Comparison of ENCODE assay signal across 14 cellular contexts in the genomic region with DNA sequence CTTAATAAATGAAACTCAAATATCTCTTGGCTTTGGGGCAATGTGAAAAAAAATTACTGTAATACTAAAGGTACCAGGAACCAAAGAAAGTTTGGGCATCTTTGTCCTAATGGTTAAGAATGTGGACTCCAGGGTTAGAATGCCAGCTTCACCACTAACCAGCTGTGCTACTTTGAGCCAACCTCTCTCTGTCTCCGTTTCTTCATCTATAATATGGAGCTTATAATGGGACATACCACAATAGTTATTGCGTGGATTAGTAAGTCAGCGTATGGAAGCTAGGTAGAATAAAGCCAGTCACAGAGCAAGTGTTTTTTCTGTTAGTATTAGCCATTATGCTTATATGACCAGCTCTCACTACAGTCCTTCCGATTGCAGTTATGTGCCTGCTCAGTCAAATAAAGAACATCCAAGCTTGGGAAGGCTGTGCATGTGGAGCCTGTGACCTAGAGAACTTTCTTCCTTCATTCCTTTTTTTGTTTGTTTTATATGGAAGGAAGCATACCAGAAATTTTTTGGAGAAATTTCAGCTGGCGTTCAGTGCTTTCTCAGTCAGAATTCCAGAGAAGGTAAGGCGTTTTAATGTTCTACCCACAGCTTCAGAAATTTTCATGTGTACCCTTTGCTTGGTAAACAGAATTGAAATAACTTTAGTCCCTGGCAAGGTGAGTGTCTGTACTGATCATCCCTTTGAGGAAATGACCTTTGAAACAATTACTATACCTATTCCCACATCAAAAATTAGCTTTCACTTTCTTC.
A peak's percentile ranks its signal among the peaks of the same experiment; 100 is the strongest.
DNase-seq lines count a peak whose midpoint lies in the region; ATAC-seq, FAIRE-seq and TF ChIP-seq lines count a peak whose summit lies in the region.
"Had no signal": no experiment of that assay in that cellular context is flagged by ENCODE, and none has a peak within 500 bp of the region (broad histone marks: within the 10 kb centered on the region; RNA-seq: fewer than 3 reads in every experiment).

No MANE protein-coding gene starts in this region.

- peak; percentile 94 for FAIRE-seq in H54 (lab: Jason Lieb, UNC)
- FAIRE-seq: frontal cortex had no signal

- peak overlapping the region; percentile 56 to 73 (median 67) for H3K27ac ChIP-seq in gastroesophageal sphincter

- ATAC-seq in gastroesophageal sphincter = peak; percentile 71
- ATAC-seq in GM18861 (IDR thresholded peaks at IDR 0.05; ENCODE audit: unreplicated experiment) = no peak

- no peaks in the 10 kb centered on the region for H3K36me3 ChIP-seq in gastroesophageal sphincter
- H3K36me3 ChIP-seq: sigmoid colon had no signal

- TF ChIP-seq POLR2A in H54 (IDR thresholded peaks at IDR 0.05; ENCODE audit: low read depth, low read length) (no peak), gastroesophageal sphincter (IDR thresholded peaks at IDR 0.05) (no peak)

- peaks cover 2 to 18% (median 4%) of the 10 kb centered on the region in 3 donors for H3K4me1 ChIP-seq in gastroesophageal sphincter

- TF ChIP-seq EP300 in gastroesophageal sphincter (IDR thresholded peaks at IDR 0.05) = no peak

- DNase-seq in H54 (ENCODE audit: insufficient read length, low spot score) (no peak), astrocyte of the cerebellum (ENCODE audit: low read depth) (peak; percentile 58), renal cortical epithelial cell (ENCODE audit: low read depth) (peak; percentile 49), Ammon's horn (ENCODE audit: low spot score) (no peak), GM20000 (ENCODE audit: low spot score) (no peak), T1000 (lab: John Stamatoyannopoulos, UW) (no peak)
- DNase-seq: CD8-positive, alpha-beta memory T cell; islet precursor cell; NCI-H146; SIG-M5; sigmoid colon had no signal

- no peaks in the 10 kb centered on the region for H3K27me3 ChIP-seq in gastroesophageal sphincter
- H3K27me3 ChIP-seq: sigmoid colon had no signal

- in situ Hi-C loops in astrocyte of the cerebellum (cut with HindIII; ENCODE audit: low sequenced_read_pairs) = no loop called here

- H3K9me3 ChIP-seq in gastroesophageal sphincter = no peaks in the 10 kb centered on the region
- H3K9me3 ChIP-seq: sigmoid colon had no signal

- WGBS in gastroesophageal sphincter (ENCODE audit: low coverage in 1 of 2), 2 donors = 25 to 45% methylated on average over 6 of the region's 6 CpGs

- H3K4me3 ChIP-seq in astrocyte of the cerebellum (ENCODE audit: low read depth, low read length) (no peak overlapping the region), gastroesophageal sphincter (no peak overlapping the region)
- H3K4me3 ChIP-seq: sigmoid colon had no signal

- TF ChIP-seq CTCF in astrocyte of the cerebellum (IDR thresholded peaks at IDR 0.05; ENCODE audit: low read depth, low read length, missing control alignments) (no peak), gastroesophageal sphincter (IDR thresholded peaks at IDR 0.05) (no peak), GM20000 (IDR thresholded peaks at IDR 0.05; ENCODE audit: extremely low read depth, missing control alignments) (no peak)

Comparison
In these comparisons a context has a peak if more than half of its experiments do, and no peak if none do; other contexts are left out.
1. DNase-seq: peak in astrocyte of the cerebellum (single experiment) and renal cortical epithelial cell (single experiment); none in H54 (single experiment), Ammon's horn (single experiment), GM20000 (single experiment) and T1000 (single experiment).